33 cellular contexts compared by ENCODE assay signal in genomic region chr5:61207884-61208283, GRCh38.
"Had no signal": no experiment of that assay in that cellular context is flagged by ENCODE, and none has a peak within 500 bp of the region (broad histone marks: within the 10 kb centered on the region; RNA-seq: fewer than 3 reads in every experiment).

No MANE protein-coding gene starts in this region.

- H3K36me3 ChIP-seq: adrenal gland, cardiac muscle cell, colonic mucosa, esophagus muscularis mucosa, gastroesophageal sphincter, heart right ventricle, WERI-Rb-1 had no signal

- H3K27ac ChIP-seq: adrenal gland, body of pancreas, cardiac muscle cell, colonic mucosa, dorsolateral prefrontal cortex, esophagus muscularis mucosa, gastroesophageal sphincter, heart right ventricle, WERI-Rb-1 had no signal

- H3K4me1 ChIP-seq: adrenal gland, body of pancreas, colonic mucosa, esophagus muscularis mucosa, gastroesophageal sphincter had no signal

- H3K9me3 ChIP-seq: body of pancreas, colonic mucosa, gastroesophageal sphincter had no signal

- DNase-seq: activated B cell treated with CpG ODN at 0.5 μM for 24 hours; activated CD4-positive, alpha-beta memory T cell treated with anti-CD3 and anti-CD28 coated beads for 36 hours; activated CD4-positive, alpha-beta T cell treated with anti-CD3 and anti-CD28 coated beads for 48 hours; activated CD8-positive, alpha-beta memory T cell treated with anti-CD3 and anti-CD28 coated beads, Interleukin-2, amount 10 ng/mL, durations not matched to agents 7 days and 5 days; activated CD8-positive, alpha-beta memory T cell treated with anti-CD3 and anti-CD28 coated beads, Interleukin-2, amount 50 U/mL, for 4 hours; activated CD8-positive, alpha-beta T cell treated with anti-CD3 and anti-CD28 coated beads, Interleukin-2, amount 10 ng/mL, durations not matched to agents 7 days and 5 days; activated effector memory CD4-positive, alpha-beta T cell treated with anti-CD3 and anti-CD28 coated beads, Interleukin-2, amount 50 U/mL, for 16 hours; activated naive CD4-positive, alpha-beta T cell treated with anti-CD3 and anti-CD28 coated beads for 36 hours; activated naive CD8-positive, alpha-beta T cell treated with anti-CD3 and anti-CD28 coated beads for 36 hours; activated naive CD8-positive, alpha-beta T cell treated with anti-CD3 and anti-CD28 coated beads, Interleukin-2, amount 50 U/mL, for 24 hours; activated T-cell treated with anti-CD3 and anti-CD28 coated beads, Interleukin-2, amount 50 U/mL, for 1 hour; activated T-cell treated with anti-CD3 and anti-CD28 coated beads, Interleukin-2, amount 50 U/mL, for 48 hours; adrenal gland; amygdala; aorta; body of pancreas; central memory CD4-positive, alpha-beta T cell; cerebellar nuclear complex; colonic mucosa; dorsolateral prefrontal cortex; effector memory CD4-positive, alpha-beta T cell; endodermal cell; erythroblast; foreskin melanocyte; heart right ventricle; T-helper 1 cell; T-helper 17 cell; T1000; WERI-Rb-1 had no signal

- H3K27me3 ChIP-seq: adrenal gland, body of pancreas, cardiac muscle cell, colonic mucosa, dorsolateral prefrontal cortex, esophagus muscularis mucosa, gastroesophageal sphincter, heart right ventricle had no signal

- ATAC-seq: activated CD4-positive, CD25-positive, alpha-beta regulatory T cell treated with anti-CD3 and anti-CD28 coated beads, Interleukin-2, amount 50 U/mL, for 24 hours; activated CD8-positive, alpha-beta memory T cell treated with anti-CD3 and anti-CD28 coated beads, Interleukin-2, amount 10 ng/mL, durations not matched to agents 7 days and 5 days; activated CD8-positive, alpha-beta T cell treated with anti-CD3 and anti-CD28 coated beads, Interleukin-2, amount 10 ng/mL, durations not matched to agents 7 days and 5 days; activated naive CD8-positive, alpha-beta T cell treated with anti-CD3 and anti-CD28 coated beads, Interleukin-2, amount 50 U/mL, for 24 hours; body of pancreas; gastroesophageal sphincter; heart right ventricle; T-helper 17 cell had no signal

- H3K4me3 ChIP-seq: adrenal gland, body of pancreas, cardiac muscle cell, colonic mucosa, dorsolateral prefrontal cortex, esophagus muscularis mucosa, gastroesophageal sphincter, heart right ventricle had no signal
